In genomic region chr11:117710211-117710610, GRCh38 we compare ENCODE assay signal across 5 cellular contexts.
"Had no signal": no experiment of that assay in that cellular context is flagged by ENCODE, and none has a peak within 500 bp of the region (broad histone marks: within the 10 kb centered on the region; RNA-seq: fewer than 3 reads in every experiment).

No MANE protein-coding gene starts in this region.

- ATAC-seq: HepG2, K562 had no signal

- H3K27ac ChIP-seq: HL-60 had no signal

- DNase-seq: IMR-90 had no signal

- H3K27ac Mint-ChIP-seq: IgD-negative memory B cell had no signal

- H3K4me1 Mint-ChIP-seq: IgD-negative memory B cell had no signal

- H3K4me3 ChIP-seq: K562 had no signal

- H3K4me3 Mint-ChIP-seq: IgD-negative memory B cell had no signal

- H3K36me3 Mint-ChIP-seq: IgD-negative memory B cell had no signal
